13 cellular contexts compared by ENCODE assay signal in the genomic region with DNA sequence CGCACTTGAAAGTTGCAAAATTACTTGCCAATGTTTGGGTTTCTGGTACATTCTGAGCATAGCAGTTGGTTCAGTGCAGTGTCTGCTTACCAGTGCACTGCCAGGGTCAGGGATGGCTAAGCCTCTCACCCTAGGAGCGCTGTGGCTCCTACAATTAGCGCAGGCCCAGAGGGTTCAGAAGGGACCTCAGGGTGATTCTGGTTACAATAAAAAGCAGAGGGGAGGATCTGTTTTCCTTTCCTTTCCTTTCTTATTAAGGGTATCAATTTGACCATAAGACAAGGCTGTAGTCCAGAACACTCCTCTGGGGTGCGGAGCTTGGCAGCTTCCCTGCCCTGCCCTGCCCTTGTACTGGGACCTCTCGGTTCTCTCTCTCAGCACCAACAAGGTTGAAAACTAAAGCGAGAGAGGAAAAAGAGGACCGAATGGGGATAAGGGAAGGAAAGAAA. TPM values are rescaled to one million over a fixed set of nuclear protein-coding genes. Genes with fewer than 3 reads are reported as not detected.
DNase-seq lines count a peak whose midpoint lies in the region; ATAC-seq and TF ChIP-seq lines count a peak whose summit lies in the region.
"Had no signal": no experiment of that assay in that cellular context is flagged by ENCODE, and none has a peak within 500 bp of the region (broad histone marks: within the 10 kb centered on the region; RNA-seq: fewer than 3 reads in every experiment).

No MANE protein-coding gene starts in this region.

- ATAC-seq in Right ventricle myocardium superior (ENCODE audit: poor library complexity) (no peak), Right ventricle myocardium inferior (no peak), heart right ventricle (no peak), HG03571 (IDR thresholded peaks at IDR 0.05; ENCODE audit: unreplicated experiment) (no peak), esophagus mucosa (no peak)
- ATAC-seq: A549; stimulated activated naive CD8-positive, alpha-beta T cell treated with anti-CD3 and anti-CD28 coated beads, Interleukin-15, Interleukin-2, amounts not matched to agents 100 U/mL and 50 U/mL, for 24 hours had no signal

- no peak for TF ChIP-seq CTCF in heart right ventricle (IDR thresholded peaks at IDR 0.05)

- H3K4me1 ChIP-seq in heart right ventricle (peaks cover 8 to 73% (median 48%) of the 10 kb centered on the region in 9 donors), neuron (ENCODE audit: insufficient read depth, low read length) (peaks cover 6% of the 10 kb centered on the region)
- H3K4me1 ChIP-seq: A549 had no signal

- peak; percentile 51 for DNase-seq in Right ventricle myocardium superior
- DNase-seq in Right ventricle myocardium inferior (ENCODE audit: missing footprints) = no peak
- no peak for DNase-seq in heart right ventricle
- DNase-seq in stimulated activated CD4-positive, alpha-beta T cell treated with anti-CD3 and anti-CD28 coated beads, Interleukin-2, amount 100 ng/mL, for 48 hours = no peak
- no peak for DNase-seq in activated T-cell treated with anti-CD3 and anti-CD28 coated beads, Interleukin-2, amount 50 U/mL, for 48 hours
- DNase-seq: cortex of kidney; islet precursor cell; NCI-H1694 treated with DMSO at 0.1 percent for 48 hours; stimulated activated naive CD8-positive, alpha-beta T cell treated with anti-CD3 and anti-CD28 coated beads, Interleukin-15, Interleukin-2, amounts not matched to agents 100 U/mL and 50 U/mL, for 24 hours had no signal

- WGBS in heart right ventricle, 2 donors = 63 to 69% methylated on average over 7 of the region's 7 CpGs

- H3K27me3 ChIP-seq in heart right ventricle (peaks cover 12 to 96% (median 47%) of the 10 kb centered on the region in 7 donors), neuron (ENCODE audit: insufficient read depth, low read length) (peaks cover 95% of the 10 kb centered on the region)

- intact Hi-C loops in Right ventricle myocardium superior (cut with DNase I) = loop anchor here (10.0 kb wide), 2 partner anchors 402 to 802 kb away; no protein-coding TSS in a partner anchor
- intact Hi-C loops in Right ventricle myocardium inferior (cut with DNase I) = loop anchor here (5.0 to 10.0 kb wide), 3 partner anchors 222 to 799 kb away; no protein-coding TSS in a partner anchor
- intact Hi-C loops in heart right ventricle (cut with DNase I) = loop anchor here in 9 of 10 donors (5.0 to 10.0 kb wide), 10 partner anchors 422 to 1422 kb away; no protein-coding TSS in a partner anchor

- no peak overlapping the region for H2AFZ ChIP-seq in neuron (ENCODE audit: low read depth, low read length)

- H3K27ac ChIP-seq in heart right ventricle = peak overlapping the region in 8 of 10 donors; percentile 4 to 99 (median 96)
- H3K27ac ChIP-seq: A549 had no signal

- peak overlapping the region in 9 of 10 donors; percentile 65 to 74 (median 68) for H3K4me3 ChIP-seq in heart right ventricle
- peak overlapping the region; percentile 33 for H3K4me3 ChIP-seq in neuron (ENCODE audit: low read length)
- H3K4me3 ChIP-seq: A549 had no signal

- H3K9me3 ChIP-seq in heart right ventricle (no peaks in the 10 kb centered on the region), neuron (ENCODE audit: low read length) (peaks cover 3% of the 10 kb centered on the region)
- H3K9me3 ChIP-seq: A549 had no signal

- peaks cover 0 to 13% (median 0%) of the 10 kb centered on the region in 9 donors for H3K36me3 ChIP-seq in heart right ventricle
- H3K36me3 ChIP-seq in neuron (ENCODE audit: insufficient read depth, low read length) = no peaks in the 10 kb centered on the region

RNA-seq across cellular contexts. Expression of a gene that starts 2.6 kb away (rescaled TPM):
- 14.7 TPM for total RNA-seq in Right ventricle myocardium superior
- 17.7 TPM for total RNA-seq in Right ventricle myocardium inferior
- total RNA-seq in heart right ventricle = 10 to 100 TPM in 4 of 10 donors, 1 to 10 TPM in 6; 3.2 to 32.0 (median 7.1) TPM
- 1 to 10 TPM; 3.8 to 6.4 TPM for polyA plus RNA-seq in heart right ventricle
- total RNA-seq in esophagus mucosa = 55.9 TPM
